In genomic region chr7:92834661-92835139, GRCh38 we compare ENCODE assay signal across 8 cellular contexts. TPM values are rescaled to one million over a fixed set of nuclear protein-coding genes. Genes with fewer than 3 reads are reported as not detected.
DNase-seq lines count a peak whose midpoint lies in the region; ATAC-seq and TF ChIP-seq lines count a peak whose summit lies in the region.

No MANE protein-coding gene starts in this region.

- H3K27me3 Mint-ChIP-seq in activated T-cell treated with anti-CD3 and anti-CD28 coated beads, Interleukin-2, amount 50 U/mL, for 24 hours: peaks cover 12% of the 10 kb centered on the region
- peaks cover 5% of the 10 kb centered on the region for H3K27me3 Mint-ChIP-seq in endodermal cell (ENCODE audit: insufficient read depth)

- peaks cover 40% of the 10 kb centered on the region for H3K4me1 Mint-ChIP-seq in activated T-cell treated with anti-CD3 and anti-CD28 coated beads, Interleukin-2, amount 50 U/mL, for 24 hours (ENCODE audit: low read depth)
- peaks cover 32% of the 10 kb centered on the region for H3K4me1 Mint-ChIP-seq in endodermal cell

- H3K4me1 ChIP-seq in endodermal cell (ENCODE audit: control insufficient read depth, insufficient read depth, low read length) (peaks cover 7% of the 10 kb centered on the region), muscle layer of colon (ENCODE audit: insufficient read depth, low read length) (peaks cover 21% of the 10 kb centered on the region)

- H3K4me3 ChIP-seq in endodermal cell (ENCODE audit: low read length) (peak overlapping the region; percentile 95), muscle layer of colon (ENCODE audit: low read depth in 1 of 2, low read length in 2 of 2) (peak overlapping the region; percentile 72 to 84)

- H3K27ac Mint-ChIP-seq in activated T-cell treated with anti-CD3 and anti-CD28 coated beads, Interleukin-2, amount 50 U/mL, for 24 hours: peak overlapping the region; percentile 97
- no peak overlapping the region for H3K27ac Mint-ChIP-seq in endodermal cell

- H3K36me3 ChIP-seq in endodermal cell (ENCODE audit: control insufficient read depth, insufficient read depth, low read length): peaks cover 17% of the 10 kb centered on the region
- H3K36me3 ChIP-seq in muscle layer of colon (ENCODE audit: insufficient read depth, low read length): no peaks in the 10 kb centered on the region

- TF ChIP-seq CTCF in endodermal cell (conservative IDR thresholded peaks at IDR 0.05): no peak

- DNase-seq in activated T-cell treated with anti-CD3 and anti-CD28 coated beads, Interleukin-2, amount 50 U/mL, for 24 hours: peak; percentile 66
- no peak for DNase-seq in activated T-cell treated with anti-CD3 and anti-CD28 coated beads for 4 hours
- DNase-seq in SW480 (ENCODE audit: low spot score): peak; percentile 55
- DNase-seq in endodermal cell: peak; percentile 87
- no peak for DNase-seq in COLO829 (ENCODE audit: low spot score)
- DNase-seq in SHP77 treated with DMSO at 0.1 percent for 48 hours (lab: John Stamatoyannopoulos, UW): no peak

- H3K9ac ChIP-seq in endodermal cell (ENCODE audit: extremely low read depth, low read length, poor library complexity, severe bottlenecking): peak overlapping the region; percentile 62
- H3K9ac ChIP-seq in muscle layer of colon (ENCODE audit: low read length): peak overlapping the region; percentile 92

- 0% methylated on average over 16 to 35 of the region's 35 CpGs for whole genome bisulfite sequencing in endodermal cell (ENCODE audit: insufficient coverage in 1 of 2, insufficient read length in 1 of 2), 2 experiments

- no peak for ATAC-seq in HG03469 (IDR thresholded peaks at IDR 0.05; ENCODE audit: unreplicated experiment)

- H3K27me3 ChIP-seq in endodermal cell (ENCODE audit: control insufficient read depth, insufficient read depth, low read length, poor library complexity, severe bottlenecking): no peaks in the 10 kb centered on the region
- no peaks in the 10 kb centered on the region for H3K27me3 ChIP-seq in muscle layer of colon (ENCODE audit: control insufficient read depth in 1 of 2, insufficient read depth in 2 of 2, low read length in 2 of 2)

- no peaks in the 10 kb centered on the region for H3K9me3 ChIP-seq in endodermal cell (ENCODE audit: control insufficient read depth, low read length)
- H3K9me3 ChIP-seq in muscle layer of colon (ENCODE audit: low read length): no peaks in the 10 kb centered on the region

- H3K4me3 Mint-ChIP-seq in activated T-cell treated with anti-CD3 and anti-CD28 coated beads, Interleukin-2, amount 50 U/mL, for 24 hours: peak overlapping the region; percentile 95
- H3K4me3 Mint-ChIP-seq in endodermal cell: peak overlapping the region; percentile 87

- H3K27ac ChIP-seq in endodermal cell (ENCODE audit: low read depth, low read length) (peak overlapping the region; percentile 87), muscle layer of colon (ENCODE audit: low read depth, low read length) (peak overlapping the region; percentile 75)

- no peaks in the 10 kb centered on the region for H3K9me3 Mint-ChIP-seq in activated T-cell treated with anti-CD3 and anti-CD28 coated beads, Interleukin-2, amount 50 U/mL, for 24 hours
- no peaks in the 10 kb centered on the region for H3K9me3 Mint-ChIP-seq in endodermal cell

- peaks cover 59% of the 10 kb centered on the region for H3K36me3 Mint-ChIP-seq in activated T-cell treated with anti-CD3 and anti-CD28 coated beads, Interleukin-2, amount 50 U/mL, for 24 hours (ENCODE audit: low read depth)
- H3K36me3 Mint-ChIP-seq in endodermal cell (ENCODE audit: low read depth): peaks cover 2% of the 10 kb centered on the region

RNA-seq across cellular contexts. Expression of gene CDK6, which starts 1.7 kb away (rescaled TPM):
- 10 to 100 TPM; 28.5 to 36.6 TPM for total RNA-seq in endodermal cell
- 26.4 TPM for polyA plus RNA-seq in endodermal cell (2013, experiment 1 of 2)
- 28.0 TPM for polyA plus RNA-seq in endodermal cell (2013, experiment 2 of 2)

Comparison
In these comparisons a context has a peak if more than half of its experiments do, and no peak if none do; other contexts are left out.
1. DNase-seq: peak in activated T-cell treated with anti-CD3 and anti-CD28 coated beads, Interleukin-2, amount 50 U/mL, for 24 hours (single experiment), SW480 (single experiment) and endodermal cell (single experiment); none in activated T-cell treated with anti-CD3 and anti-CD28 coated beads for 4 hours (single experiment), COLO829 (single experiment) and SHP77 treated with DMSO at 0.1 percent for 48 hours (single experiment).